ENCODE assay signal across 21 cellular contexts in genomic region chr6:132390451-132390850, GRCh38. TPM values are rescaled to one million over a fixed set of nuclear protein-coding genes. Genes with fewer than 3 reads are reported as not detected.
DNase-seq lines count a peak whose midpoint lies in the region; ATAC-seq, FAIRE-seq and TF ChIP-seq lines count a peak whose summit lies in the region.
"Had no signal": no experiment of that assay in that cellular context is flagged by ENCODE, and none has a peak within 500 bp of the region (broad histone marks: within the 10 kb centered on the region; RNA-seq: fewer than 3 reads in every experiment).

No MANE protein-coding gene starts in this region.

- H3K56ac ChIP-seq in IMR-90 (ENCODE audit: extremely low read depth, insufficient read depth, low read length), result no peak overlapping the region

- whole genome bisulfite sequencing in IMR-90 (ENCODE audit: extremely low coverage in 2 of 2, insufficient read length in 1 of 2), 2 experiments, result 22% methylated on average over 3 of the region's 4 CpGs; no CpG with 5 or more reads in 1 of the 2 experiments
- WGBS in lower leg skin, 2 donors, result 94 to 96% methylated on average over 4 of the region's 4 CpGs

- peak overlapping the region; percentile 52; the same call in 1 of the 2 replicates for H3K14ac ChIP-seq in IMR-90 (replicated peaks; ENCODE audit: low read depth, low read length)

- H3K18ac ChIP-seq in IMR-90 (ENCODE audit: low read depth, low read length), result peak overlapping the region; percentile 88

- H4K5ac ChIP-seq in IMR-90 (ENCODE audit: low read depth, low read length), result peak overlapping the region; percentile 62

- H3K36me3 ChIP-seq in IMR-90 (ENCODE audit: control insufficient read depth, insufficient read depth, low read length) (no peaks in the 10 kb centered on the region), keratinocyte (ENCODE audit: control insufficient read depth in 2 of 2, extremely low read depth in 1 of 2, insufficient read depth in 2 of 2, low read length in 2 of 2) (no peaks in the 10 kb centered on the region)

- CTCF ChIA-PET in IMR-90 (lab: Yijun Ruan, JAX), result interaction anchor here (1.5 kb wide), 1 partner anchor 110 kb away, joined by 4 read pairs; no protein-coding TSS in a partner anchor

- H2AFZ ChIP-seq in IMR-90 (replicated peaks; ENCODE audit: low read length, poor library complexity), result no peak overlapping the region
- no peak overlapping the region for H2AFZ ChIP-seq in keratinocyte (ENCODE audit: control insufficient read depth, low read length)

- peak overlapping the region; percentile 37; the same call in 1 of the 2 replicates for H3K4ac ChIP-seq in IMR-90 (ENCODE audit: low read depth, low read length)

- BruUV-seq in IMR-90 (replicated peaks; lab: Mats Ljungman, UMichigan), result no TSS peak

- dilution Hi-C loops in IMR-90 (cut with HindIII; ENCODE audit: low sequenced_read_pairs, unreplicated experiment), result no loop called here
- dilution Hi-C loops in keratinocyte (cut with MboI; ENCODE audit: extremely low pct_ligation_motif_present, low sequenced_read_pairs), result no loop called here

- H3K9me1 ChIP-seq in IMR-90 (ENCODE audit: insufficient read depth, low read length), result peaks cover 4% of the 10 kb centered on the region; the same call in 1 of the 2 replicates
- H3K9me1 ChIP-seq in keratinocyte (ENCODE audit: control insufficient read depth, extremely low read depth, insufficient read depth, low read length), result no peaks in the 10 kb centered on the region

- no peaks in the 10 kb centered on the region for H3K9me3 ChIP-seq in IMR-90 (ENCODE audit: control insufficient read depth, insufficient read depth, low read length)
- H3K9me3 ChIP-seq in keratinocyte (ENCODE audit: control insufficient read depth, low read depth, low read length), result no peaks in the 10 kb centered on the region

- H4K8ac ChIP-seq in IMR-90 (ENCODE audit: low read depth in 2 of 2, low read length in 2 of 2), result peak overlapping the region in 1 of 2 experiments; percentile 63; a peak in 2 of 4 replicates

- TF ChIP-seq RAD21 in IMR-90 (IDR thresholded peaks at IDR 0.05; ENCODE audit: low read length), result no peak

- no peaks in the 10 kb centered on the region for H3K27me3 ChIP-seq in IMR-90 (ENCODE audit: control insufficient read depth, insufficient read depth, low read length)
- no peaks in the 10 kb centered on the region for H3K27me3 ChIP-seq in keratinocyte (ENCODE audit: control insufficient read depth, extremely low read depth, insufficient read depth, low read length)

- no peak overlapping the region for H4K91ac ChIP-seq in IMR-90 (ENCODE audit: insufficient read depth, low read depth, low read length)

- no peak overlapping the region for H3K4me3 ChIP-seq in IMR-90 (ENCODE audit: insufficient read depth, low read depth, low read length)
- no peak overlapping the region for H3K4me3 ChIP-seq in keratinocyte (ENCODE audit: control insufficient read depth in 2 of 3, extremely low read depth in 1 of 3, insufficient read depth in 2 of 3, low read depth in 1 of 3, low read length in 3 of 3)
- no peak overlapping the region for H3K4me3 ChIP-seq in lower leg skin (ENCODE audit: low read depth, poor library complexity, severe bottlenecking)
- H3K4me3 ChIP-seq: A549 had no signal

- H2AK9ac ChIP-seq in IMR-90 (replicated peaks; ENCODE audit: low read depth, low read length, poor library complexity), result no peak overlapping the region

- TF ChIP-seq CTCF in IMR-90 (conservative IDR thresholded peaks at IDR 0.05; ENCODE audit: low read depth, low read length) (no peak), keratinocyte (optimal IDR thresholded peaks at IDR 0.05 in 1 of 3, IDR thresholded peaks at IDR 0.05 in 1 of 3, conservative IDR thresholded peaks at IDR 0.05 in 1 of 3; ENCODE audit: extremely low read depth in 1 of 3, insufficient read depth in 2 of 3, low read length in 3 of 3) (no peak), lower leg skin (IDR thresholded peaks at IDR 0.05) (no peak), GM13976 (IDR thresholded peaks at IDR 0.05; ENCODE audit: borderline replicate concordance, control extremely low read depth, extremely low read depth, insufficient read depth, missing control alignments) (no peak)

- peak overlapping the region; percentile 22; the same call in 2 of the 3 replicates for H2BK15ac ChIP-seq in IMR-90 (ENCODE audit: low read depth, low read length)

- peak; percentile 9 for FAIRE-seq in keratinocyte (lab: Jason Lieb, UNC)
- FAIRE-seq: A549, D721Med, GM12892, H1 had no signal

- POLR2A ChIA-PET in IMR-90 (lab: Charles Lee; ENCODE audit: unreplicated experiment), result no interaction called here

- H2BK120ac ChIP-seq in IMR-90 (ENCODE audit: low read depth, low read length), result peak overlapping the region; percentile 78; the same call in 1 of the 2 replicates

- H3K79me2 ChIP-seq in keratinocyte (ENCODE audit: control insufficient read depth, insufficient read depth, low read length), result no peaks in the 10 kb centered on the region

- H2AK5ac ChIP-seq in IMR-90 (ENCODE audit: low read depth, low read length), result peak overlapping the region; percentile 32; the same call in 1 of the 2 replicates

- peak overlapping the region; percentile 36; the same call in 1 of the 2 replicates for H3K23ac ChIP-seq in IMR-90 (ENCODE audit: low read depth, low read length)

- TF ChIP-seq POLR2A in IMR-90 (IDR thresholded peaks at IDR 0.05; ENCODE audit: low read depth, low read length), result no peak
- no peak for TF ChIP-seq POLR2A in lower leg skin (IDR thresholded peaks at IDR 0.05)

- in situ Hi-C loops in IMR-90 (cut with MboI; ENCODE audit: low sequenced_read_pairs), result no loop called here
- in situ Hi-C loops in SK-MEL-5 (cut with HindIII; ENCODE audit: low pct_unique_long_range_greater_than_20kb, low sequenced_read_pairs), result no loop called here
- in situ Hi-C loops in GM13976 (cut with MboI; ENCODE audit: low sequenced_read_pairs, unreplicated experiment), result no loop called here

- no peaks in the 10 kb centered on the region for H4K20me1 ChIP-seq in IMR-90 (ENCODE audit: insufficient read depth, low read length)
- H4K20me1 ChIP-seq in keratinocyte (ENCODE audit: control insufficient read depth, extremely low read depth, insufficient read depth, low read length), result no peaks in the 10 kb centered on the region

- no peak overlapping the region for H3K27ac ChIP-seq in IMR-90 (ENCODE audit: insufficient read depth, low read length)
- no peak overlapping the region for H3K27ac ChIP-seq in keratinocyte (ENCODE audit: control insufficient read depth, insufficient read depth, low read length)
- H3K27ac ChIP-seq: A549, HL-60 had no signal

- DNase-seq in HCEC 1CT, result peak; percentile 53
- no peak for DNase-seq in IMR-90
- DNase-seq in SK-MEL-5 (ENCODE audit: low read depth, low spot score), result peak; percentile 17
- no peak for DNase-seq in keratinocyte (ENCODE audit: low read depth, low spot score)
- no peak for DNase-seq in SK-N-DZ (ENCODE audit: low spot score)
- no peak for DNase-seq in lower leg skin (ENCODE audit: low spot score in 2 of 2)
- DNase-seq in GM13976 (ENCODE audit: low spot score), result no peak
- DNase-seq: CD8-positive, alpha-beta T cell; COR-L47; DMS153; DMS79 treated with DMSO at 0.1 percent for 48 hours; EL; GDM1; KBM-7 had no signal

- peaks cover 13 to 30% of the 10 kb centered on the region in 2 experiments; a peak in 3 of 4 replicates for H3K79me1 ChIP-seq in IMR-90 (ENCODE audit: low read depth in 1 of 2, low read length in 2 of 2)

- no peak for ATAC-seq in IMR-90 (ENCODE audit: low read depth)
- ATAC-seq: A549; CD8-positive, alpha-beta T cell; HCT116 had no signal

- H3K4me2 ChIP-seq in IMR-90 (ENCODE audit: low read depth, low read length), result peak overlapping the region; percentile 40; the same call in 1 of the 2 replicates
- no peak overlapping the region for H3K4me2 ChIP-seq in keratinocyte (ENCODE audit: control insufficient read depth, extremely low read depth, insufficient read depth, low read depth, low read length)
- H3K4me2 ChIP-seq: A549 had no signal

- H2BK5ac ChIP-seq in IMR-90 (ENCODE audit: low read depth, low read length, poor library complexity, severe bottlenecking), result peak overlapping the region; percentile 83

- H2BK20ac ChIP-seq in IMR-90 (ENCODE audit: low read depth, low read length), result peak overlapping the region; percentile 43; the same call in 1 of the 2 replicates

- H3K4me1 ChIP-seq in IMR-90 (ENCODE audit: control insufficient read depth, insufficient read depth, low read length), result peaks cover 14% of the 10 kb centered on the region
- peaks cover 9% of the 10 kb centered on the region for H3K4me1 ChIP-seq in keratinocyte (ENCODE audit: control insufficient read depth, extremely low read depth, insufficient read depth, low read length)
- H3K4me1 ChIP-seq: A549 had no signal

- H3K9ac ChIP-seq in IMR-90 (ENCODE audit: low read depth, low read length) (no peak overlapping the region), keratinocyte (ENCODE audit: control insufficient read depth, extremely low read depth, insufficient read depth, low read length) (no peak overlapping the region)

- intact Hi-C loops in IMR-90 (cut with micrococcal nuclease), result loop anchor here (2.0 kb wide), 1 partner anchor 90 kb away; no protein-coding TSS in a partner anchor
- intact Hi-C loops in lower leg skin (cut with DNase I; ENCODE audit: low total_unique reads), result no loop called here

RNA-seq across cellular contexts. Expression of gene MOXD1, which starts 10.8 kb away (rescaled TPM):
- 10.0 and 10.6 TPM in 2 replicates for total RNA-seq in IMR-90 (2012; rRNA removed)
- 16.5 and 19.4 TPM in 2 replicates for polyA plus RNA-seq in IMR-90 (2012; rRNA removed)
- polyA plus RNA-seq in IMR-90 (2012; cell fraction: cytosol; rRNA removed), result 9.7 and 11.3 TPM in 2 replicates
- 2.0 and 13.7 TPM in 2 replicates for polyA plus RNA-seq in IMR-90 (2012; cell fraction: nucleus; rRNA removed; ENCODE audit: low replicate concordance)
- 17.2 and 17.6 TPM in 2 replicates for total RNA-seq in SK-MEL-5 (2014; rRNA removed; shearing (Covaris generic))
- polyA plus RNA-seq in SK-MEL-5 (2015; cell fraction: cytosol; rRNA removed), result 18.5 and 21.8 TPM in 2 replicates
- polyA plus RNA-seq in SK-MEL-5 (2015; cell fraction: nucleus; rRNA removed), result 6.2 and 7.7 TPM in 2 replicates
- 2.3 to 2.7 TPM (median 2.3 TPM) in 3 replicates for polyA plus RNA-seq in keratinocyte
- polyA plus RNA-seq in keratinocyte (2011; ENCODE audit: low read depth), result 0.16 TPM
- 1.0 and 1.9 TPM in 2 replicates for polyA plus RNA-seq in keratinocyte (2011; cell fraction: cytosol; rRNA removed)
- polyA plus RNA-seq in keratinocyte (2011; cell fraction: nucleus; rRNA removed), result 1.9 and 2.0 TPM in 2 replicates
- 0.35 and 2.1 TPM in 2 replicates for polyA plus RNA-seq in keratinocyte (2012; ENCODE audit: low replicate concordance)
- 0.75 to 1.7 TPM (median 1.6 TPM) in 3 replicates for polyA minus RNA-seq in keratinocyte
- polyA minus RNA-seq in keratinocyte (2011; cell fraction: cytosol; rRNA and poly(A)+ RNA removed), result 1.2 TPM
- polyA minus RNA-seq in keratinocyte (2011; cell fraction: nucleus; rRNA and poly(A)+ RNA removed), result 2.3 TPM in 2 replicates
- polyA plus RNA-seq in SK-N-DZ (2014; cell fraction: cytosol; rRNA removed), result 1.2 and 2.2 TPM in 2 replicates
- 0.21 and 1.8 TPM in 2 replicates for polyA plus RNA-seq in SK-N-DZ (2014; cell fraction: nucleus; rRNA removed)
- 10 to 100 TPM; 12.8 to 17.8 (median 13.9) TPM for total RNA-seq in lower leg skin
- total RNA-seq: CD8-positive, alpha-beta T cell had no signal
- polyA plus RNA-seq: CD14-positive monocyte had no signal

Comparison
In these comparisons a context has a peak if more than half of its experiments do, and no peak if none do; other contexts are left out.
1. DNase-seq: peak in HCEC 1CT (single experiment) and SK-MEL-5 (single experiment); none in IMR-90 (single experiment), keratinocyte (single experiment), SK-N-DZ (single experiment), lower leg skin (0 of 2) and GM13976 (single experiment).